15 cellular contexts compared by ENCODE assay signal in the genomic region with DNA sequence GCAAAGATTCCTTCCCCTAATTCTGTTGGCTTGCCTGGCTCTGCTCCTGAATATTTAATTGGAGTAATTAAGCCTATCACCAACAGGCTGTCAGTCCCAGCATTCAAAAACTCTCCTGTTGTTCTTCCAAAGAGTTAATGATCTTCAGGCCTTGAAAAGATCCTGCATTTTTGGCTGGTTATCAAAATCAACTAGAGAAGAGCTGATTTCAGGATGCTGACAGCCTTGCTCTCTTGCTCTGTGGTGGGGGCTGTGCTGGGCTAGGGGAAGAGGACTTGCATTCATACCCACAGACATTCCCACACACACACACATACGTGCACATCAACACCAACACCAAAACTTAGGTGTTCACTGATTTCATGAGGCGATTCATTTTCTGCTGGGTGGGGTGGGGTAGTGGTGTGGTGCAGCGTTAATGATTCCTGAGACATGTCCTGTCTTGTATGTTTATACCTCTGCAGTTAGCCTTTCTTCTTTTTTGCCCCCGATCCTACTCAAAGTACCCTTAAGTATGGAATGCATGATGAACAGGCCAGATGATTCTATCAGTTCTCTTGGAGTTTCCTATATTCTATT. TPM values are rescaled to one million over a fixed set of nuclear protein-coding genes. Genes with fewer than 3 reads are reported as not detected.
DNase-seq lines count a peak whose midpoint lies in the region; ATAC-seq, FAIRE-seq and TF ChIP-seq lines count a peak whose summit lies in the region.
"Had no signal": no experiment of that assay in that cellular context is flagged by ENCODE, and none has a peak within 500 bp of the region (broad histone marks: within the 10 kb centered on the region; RNA-seq: fewer than 3 reads in every experiment).

No MANE protein-coding gene starts in this region.

- TF ChIP-seq CTCF in A673 (conservative IDR thresholded peaks at IDR 0.05; ENCODE audit: low read depth, low read length), result no peak
- TF ChIP-seq CTCF in GM12864 (IDR thresholded peaks at IDR 0.05; ENCODE audit: low read depth, low read length, missing control alignments), result no peak
- TF ChIP-seq CTCF in foreskin keratinocyte (conservative IDR thresholded peaks at IDR 0.05), result no peak

- CTCF ChIA-PET in A673 (lab: Charles Lee), result no interaction called here

- H3K4me3 ChIP-seq in A673 (ENCODE audit: low read depth, low read length, poor library complexity, severe bottlenecking) (no peak overlapping the region), GM12864 (ENCODE audit: low read depth, low read length) (no peak overlapping the region)
- H3K4me3 ChIP-seq: BLaER1 treated with 17β-estradiol and CSF1 and Interleukin-3, amounts not matched to agents 10 nM and 100 nM; SJCRH30 had no signal

- peak; percentile 54 for FAIRE-seq in RCC 7860 (lab: Jason Lieb, UNC)
- FAIRE-seq: TTC549 had no signal

- no peaks in the 10 kb centered on the region for H3K36me3 ChIP-seq in A673 (ENCODE audit: insufficient read depth, low read length, poor library complexity, severe bottlenecking)
- H3K36me3 ChIP-seq: BLaER1 treated with 17β-estradiol and CSF1 and Interleukin-3, amounts not matched to agents 10 nM and 100 nM; SJCRH30 had no signal

- no TSS peak for BruUV-seq in A673 (replicated peaks; lab: Mats Ljungman, UMichigan)

- H3K4me1 ChIP-seq in A673 (ENCODE audit: insufficient read depth, low read length, poor library complexity, severe bottlenecking) (peaks cover 47% of the 10 kb centered on the region), foreskin keratinocyte (no peaks in the 10 kb centered on the region)
- H3K4me1 ChIP-seq: SJCRH30 had no signal

- DNase-seq in A673 (ENCODE audit: low spot score) (peak; percentile 63), GM12864 (ENCODE audit: low read depth) (peak; percentile 31), RCC 7860 (ENCODE audit: low spot score) (no peak), foreskin keratinocyte (peak in 1 of 2 donors; percentile 50), inferior parietal cortex (ENCODE audit: extremely low spot score) (no peak), NCI-H1092 (lab: John Stamatoyannopoulos, UW) (no peak), G401 (ENCODE audit: low spot score) (no peak)
- DNase-seq: cerebellar nuclear complex, head of caudate nucleus, islet precursor cell, NCI-H2107, SJCRH30 had no signal

- H3K27ac ChIP-seq in A673 (ENCODE audit: low read depth, low read length, poor library complexity, severe bottlenecking) (no peak overlapping the region), foreskin keratinocyte (no peak overlapping the region)
- H3K27ac ChIP-seq: SJCRH30 had no signal

- in situ Hi-C loops in G401 (cut with HindIII; ENCODE audit: low sequenced_read_pairs), result no loop called here

- H3K27me3 ChIP-seq in A673 (replicated peaks; ENCODE audit: insufficient read depth, low read depth, low read length, poor library complexity), result no peaks in the 10 kb centered on the region
- H3K27me3 ChIP-seq in foreskin keratinocyte, result peaks cover 23% of the 10 kb centered on the region

- POLR2A ChIA-PET in A673 (lab: Charles Lee; ENCODE audit: low non-redundant PET), result no interaction called here

- H3K9me3 ChIP-seq in A673 (ENCODE audit: low read depth, low read length, poor library complexity, severe bottlenecking), result no peaks in the 10 kb centered on the region
- H3K9me3 ChIP-seq: SJCRH30 had no signal

- peak; percentile 18 for ATAC-seq in foreskin keratinocyte

- intact Hi-C loops in A673 (cut with micrococcal nuclease; ENCODE audit: unreplicated experiment), result no loop called here

RNA-seq across cellular contexts. Expression of gene CPN2, which starts 42.4 kb away (rescaled TPM):
- total RNA-seq in A673 (2021) (not detected in 2 replicates), foreskin keratinocyte (not detected in 2 replicates)
- polyA plus RNA-seq in foreskin keratinocyte, result not detected in 2 replicates
- total RNA-seq in G401 (2014; rRNA removed; shearing (Covaris generic)), result not detected in 2 replicates
- total RNA-seq: HT1080, SJCRH30 had no signal

Comparison
In these comparisons a context has a peak if more than half of its experiments do, and no peak if none do; other contexts are left out.
1. DNase-seq: peak in A673 (single experiment) and GM12864 (single experiment); none in RCC 7860 (single experiment), inferior parietal cortex (single experiment), NCI-H1092 (single experiment) and G401 (single experiment).